In genomic region chr14:100486025-100486828, GRCh38 we compare ENCODE assay signal across 2 cellular contexts.
A peak's percentile ranks its signal among the peaks of the same experiment; 100 is the strongest.
TF ChIP-seq lines count a peak whose summit lies in the region.

No MANE protein-coding gene starts in this region.

TF ChIP-seq in HEK293, 187 proteins besides CTCF, POLR2A, EP300 and RAD21 (continued from another document and continues in another):
- 0 out of 2 replicates have a peak, but pooled peaks have one; percentile 34 for TF ChIP-seq ZNF449 (tag by site-specific recombination; IDR thresholded peaks at IDR 0.05)
- peak; percentile 62 for TF ChIP-seq ZNF600 (tag by site-specific recombination; IDR thresholded peaks at IDR 0.05)
- no peak for TF ChIP-seq ZNF514 (tag by site-specific recombination; IDR thresholded peaks at IDR 0.05)
- TF ChIP-seq EGR2 (tag by site-specific recombination; IDR thresholded peaks at IDR 0.05; ENCODE audit: low read depth) = no peak
- TF ChIP-seq ZBTB48 (tag by site-specific recombination; IDR thresholded peaks at IDR 0.05) = peak; percentile 95
- TF ChIP-seq ZIC2 (tag by site-specific recombination; IDR thresholded peaks at IDR 0.05) = peak; percentile 89
- no peak for TF ChIP-seq MEIS1 (CRISPR knock-in tag; IDR thresholded peaks at IDR 0.05; ENCODE audit: borderline replicate concordance)
- no peak for TF ChIP-seq ZNF596 (tag by site-specific recombination; IDR thresholded peaks at IDR 0.05)
- no peak for TF ChIP-seq ZNF529 (tag by site-specific recombination; IDR thresholded peaks at IDR 0.05; ENCODE audit: insufficient replicate concordance)
- TF ChIP-seq ZNF423 (tag by site-specific recombination; IDR thresholded peaks at IDR 0.05) = peak; percentile 18; the same call in 1 of the 2 replicates
- TF ChIP-seq TSHZ1 (tag by site-specific recombination; IDR thresholded peaks at IDR 0.05; ENCODE audit: borderline replicate concordance) = peak; percentile 14; the same call in 1 of the 2 replicates
- TF ChIP-seq ZNF19 (tag by site-specific recombination; IDR thresholded peaks at IDR 0.05; ENCODE audit: low read depth) = no peak
- TF ChIP-seq FEZF1 (tag by site-specific recombination; IDR thresholded peaks at IDR 0.05) = peak; percentile 67; the same call in 1 of the 2 replicates
- TF ChIP-seq ZFP37 (tag by site-specific recombination; IDR thresholded peaks at IDR 0.05) = no peak
- no peak for TF ChIP-seq ZNF157 (tag by site-specific recombination; IDR thresholded peaks at IDR 0.05)
- TF ChIP-seq KLF17 (tag by site-specific recombination; IDR thresholded peaks at IDR 0.05) = 0 out of 2 replicates have a peak, but pooled peaks have one; percentile 13
- TF ChIP-seq ZNF629 (tag by site-specific recombination; IDR thresholded peaks at IDR 0.05) = peak; percentile 21; the same call in 1 of the 2 replicates
- peak; percentile 38; the same call in 1 of the 2 replicates for TF ChIP-seq ZNF2 (tag by site-specific recombination; IDR thresholded peaks at IDR 0.05)
- no peak for TF ChIP-seq ZNF140 (tag by site-specific recombination; IDR thresholded peaks at IDR 0.05)
- TF ChIP-seq IKZF3 (tag by site-specific recombination; IDR thresholded peaks at IDR 0.05) = peak; percentile 41; the same call in 1 of the 2 replicates
- TF ChIP-seq GLI4 (tag by site-specific recombination; IDR thresholded peaks at IDR 0.05) = no peak
- peak; percentile 99 for TF ChIP-seq REST (tag by site-specific recombination; IDR thresholded peaks at IDR 0.05)
- peak; percentile 64 for TF ChIP-seq ZBTB17 (tag by site-specific recombination; IDR thresholded peaks at IDR 0.05)

TF ChIP-seq in WTC11, 78 proteins besides CTCF, POLR2A, EP300 and RAD21 (continued from another document and continues in another):
- TF ChIP-seq PRDM15 (CRISPR knock-in tag; IDR thresholded peaks at IDR 0.05) (no peak), JAZF1 (CRISPR knock-in tag; IDR thresholded peaks at IDR 0.05) (no peak), ZNF396 (CRISPR knock-in tag; IDR thresholded peaks at IDR 0.05; ENCODE audit: borderline replicate concordance) (no peak), TEAD1 (CRISPR knock-in tag; IDR thresholded peaks at IDR 0.05) (peak; percentile 67; the same call in 1 of the 2 replicates), PRRX2 (CRISPR knock-in tag; IDR thresholded peaks at IDR 0.05) (no peak), CREB1 (CRISPR knock-in tag; IDR thresholded peaks at IDR 0.05) (peak; percentile 57; the same call in 1 of the 2 replicates), ZNF263 (CRISPR knock-in tag; IDR thresholded peaks at IDR 0.05; ENCODE audit: low read depth) (peak; percentile 20; the same call in 1 of the 2 replicates), SMAD4 (CRISPR knock-in tag; IDR thresholded peaks at IDR 0.05) (no peak; the same call in 1 of the 2 replicates), AFF4 (CRISPR knock-in tag; IDR thresholded peaks at IDR 0.05; ENCODE audit: borderline replicate concordance) (no peak), E2F4 (CRISPR knock-in tag; IDR thresholded peaks at IDR 0.05; ENCODE audit: borderline replicate concordance, low read depth) (no peak), KAT7 (CRISPR knock-in tag; IDR thresholded peaks at IDR 0.05; ENCODE audit: borderline replicate concordance) (no peak), ZBTB21 (CRISPR knock-in tag; IDR thresholded peaks at IDR 0.05; ENCODE audit: borderline replicate concordance) (peak; percentile 79; the same call in 1 of the 2 replicates), GRHL2 (CRISPR knock-in tag; IDR thresholded peaks at IDR 0.05; ENCODE audit: insufficient replicate concordance, severe bottlenecking) (no peak), JUN (CRISPR knock-in tag; IDR thresholded peaks at IDR 0.05) (0 out of 2 replicates have a peak, but pooled peaks have one; percentile 29), ZNF532 (CRISPR knock-in tag; IDR thresholded peaks at IDR 0.05; ENCODE audit: borderline replicate concordance) (no peak), ZNF121 (CRISPR knock-in tag; IDR thresholded peaks at IDR 0.05) (no peak), ARID4B (CRISPR knock-in tag; IDR thresholded peaks at IDR 0.05; ENCODE audit: borderline replicate concordance) (peak; percentile 32; the same call in 1 of the 2 replicates), OVOL2 (CRISPR knock-in tag; IDR thresholded peaks at IDR 0.05; ENCODE audit: borderline replicate concordance) (no peak), STAT6 (CRISPR knock-in tag; conservative IDR thresholded peaks at IDR 0.05; ENCODE audit: low read depth) (no peak), FOXP1 (CRISPR knock-in tag; IDR thresholded peaks at IDR 0.05; ENCODE audit: borderline replicate concordance) (peak; percentile 67), NR2C2 (CRISPR knock-in tag; IDR thresholded peaks at IDR 0.05) (no peak)
